ENCODE assay signal across 11 cellular contexts in the genomic region with DNA sequence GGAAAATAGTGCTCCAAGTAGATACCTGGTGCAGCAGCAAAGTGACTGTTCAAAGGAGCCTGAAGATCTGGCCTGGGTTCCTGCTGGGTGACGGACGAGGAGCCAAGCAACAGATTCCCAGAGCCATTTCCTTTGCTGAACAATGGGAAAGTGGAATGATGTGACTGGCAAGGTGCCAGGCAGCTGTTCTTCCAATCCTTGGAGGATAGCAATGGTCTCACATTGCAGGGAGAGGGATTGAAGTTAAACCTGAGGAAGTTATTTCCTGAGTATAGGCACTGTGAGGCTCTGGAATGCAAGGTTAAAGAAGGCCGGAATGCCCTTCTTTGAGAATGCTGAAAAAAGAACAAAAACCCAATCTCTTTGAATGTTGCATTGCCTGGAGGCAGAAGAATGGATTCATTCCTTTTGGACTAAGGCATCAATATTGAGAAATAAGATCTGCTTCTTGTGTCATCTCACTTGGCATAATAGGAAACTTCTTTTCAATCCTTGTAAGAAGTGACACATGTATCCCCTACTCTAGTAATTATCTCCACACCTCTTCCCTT.
DNase-seq lines count a peak whose midpoint lies in the region; ATAC-seq and TF ChIP-seq lines count a peak whose summit lies in the region.
"Had no signal": no experiment of that assay in that cellular context is flagged by ENCODE, and none has a peak within 500 bp of the region (broad histone marks: within the 10 kb centered on the region; RNA-seq: fewer than 3 reads in every experiment).

No MANE protein-coding gene starts in this region.

- peaks cover 30% of the 10 kb centered on the region for H3K4me1 ChIP-seq in foreskin keratinocyte
- H3K4me1 ChIP-seq: HAP-1 had no signal

- peak; percentile 3 for ATAC-seq in foreskin keratinocyte
- ATAC-seq in HG03025 (IDR thresholded peaks at IDR 0.05; ENCODE audit: low FRiP score, unreplicated experiment) = no peak

- no peak overlapping the region for H3K27ac ChIP-seq in foreskin keratinocyte
- H3K27ac ChIP-seq: sigmoid colon had no signal

- H3K27me3 ChIP-seq in foreskin keratinocyte = no peaks in the 10 kb centered on the region
- H3K27me3 ChIP-seq: sigmoid colon had no signal

- no peak for TF ChIP-seq CTCF in foreskin keratinocyte (conservative IDR thresholded peaks at IDR 0.05)

- peak; percentile 64 for DNase-seq in HS-5 (ENCODE audit: low read depth)
- peak; percentile 45 for DNase-seq in amniotic epithelial cell (ENCODE audit: low read depth)
- DNase-seq in foreskin keratinocyte = peak; percentile 77 to 91
- DNase-seq in pulmonary artery endothelial cell (ENCODE audit: low read depth, low spot score) = peak; percentile 79
- no peak for DNase-seq in COLO829 (ENCODE audit: low spot score)
- no peak for DNase-seq in A172 (ENCODE audit: low spot score)
- no peak for DNase-seq in activated T-cell treated with anti-CD3 and anti-CD28 coated beads, Interleukin-2, amount 50 U/mL, for 48 hours
- DNase-seq: activated gamma-delta T cell, sigmoid colon had no signal

Comparison
In these comparisons a context has a peak if more than half of its experiments do, and no peak if none do; other contexts are left out.
1. DNase-seq: peak in HS-5 (single experiment), amniotic epithelial cell (single experiment), foreskin keratinocyte (2 of 2) and pulmonary artery endothelial cell (single experiment); none in COLO829 (single experiment), A172 (single experiment) and activated T-cell treated with anti-CD3 and anti-CD28 coated beads, Interleukin-2, amount 50 U/mL, for 48 hours (0 of 2).